ENCODE assay signal across 1 cellular context in the genomic region with DNA sequence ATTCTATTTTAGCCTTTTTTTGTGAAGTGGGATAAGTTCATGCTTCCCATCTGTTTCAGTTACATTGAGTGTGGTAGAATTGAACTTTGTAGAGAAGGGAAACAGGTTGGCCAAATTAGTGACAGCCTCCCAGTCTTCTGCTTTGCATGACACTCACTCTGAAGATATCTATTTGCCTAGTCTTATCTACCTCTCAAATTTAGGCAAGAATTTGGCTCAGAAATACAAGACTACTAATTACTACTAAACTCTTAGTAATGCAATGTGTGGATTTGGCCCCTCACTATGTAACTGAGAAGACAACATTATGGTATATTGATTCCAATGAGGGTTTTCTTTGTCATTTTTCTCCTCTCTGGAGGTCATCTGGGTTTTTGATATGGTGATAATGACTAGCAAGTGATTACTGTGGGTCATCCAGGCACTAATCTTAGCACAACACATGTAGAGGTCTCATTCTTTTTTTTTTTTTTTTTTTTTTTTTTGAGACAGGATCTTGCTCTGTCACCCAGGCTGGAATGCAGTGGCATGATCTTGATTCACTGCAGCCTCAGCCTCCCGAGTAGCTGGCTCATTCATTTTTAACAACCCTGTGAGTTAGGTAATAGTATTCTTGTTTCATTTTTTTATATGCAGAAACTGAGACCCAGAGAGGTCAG.
TF ChIP-seq lines count a peak whose summit lies in the region.

No MANE protein-coding gene starts in this region.

TF ChIP-seq in K562, 482 proteins besides CTCF, POLR2A, EP300 and RAD21 (continued from another document and continues in another):
- TF ChIP-seq ZBTB1 (CRISPR knock-in tag; IDR thresholded peaks at IDR 0.05; ENCODE audit: borderline replicate concordance, low read depth) (no peak), JUND (IDR thresholded peaks at IDR 0.05; ENCODE audit: borderline replicate concordance, low read depth, low read length) (peak; percentile 61; the same call in 1 of the 2 replicates), JUND (tag; IDR thresholded peaks at IDR 0.05; ENCODE audit: borderline replicate concordance, low read depth, low read length) (peak; percentile 30; the same call in 1 of the 3 replicates), BHLHE40 (IDR thresholded peaks at IDR 0.05; ENCODE audit: low read length) (no peak), MCM2 (IDR thresholded peaks at IDR 0.05; ENCODE audit: low read depth) (no peak), SP1 (CRISPR knock-in tag; IDR thresholded peaks at IDR 0.05) (no peak), NFXL1 (CRISPR knock-in tag; IDR thresholded peaks at IDR 0.05) (no peak), MAZ (CRISPR knock-in tag; conservative IDR thresholded peaks at IDR 0.05 in 1 of 2, IDR thresholded peaks at IDR 0.05 in 1 of 2) (no peak), ZNF134 (CRISPR knock-in tag; conservative IDR thresholded peaks at IDR 0.05) (no peak), ZNF764 (CRISPR knock-in tag; IDR thresholded peaks at IDR 0.05; ENCODE audit: low read depth) (no peak), CXXC5 (CRISPR knock-in tag; IDR thresholded peaks at IDR 0.05) (0 out of 2 replicates have a peak, but pooled peaks have one; percentile 12), SRSF7 (optimal IDR thresholded peaks at IDR 0.05; ENCODE audit: low read depth, low read length) (no peak), YBX1 (IDR thresholded peaks at IDR 0.05) (no peak), IRF2 (CRISPR knock-in tag; IDR thresholded peaks at IDR 0.05) (no peak), ZNF263 (CRISPR knock-in tag; IDR thresholded peaks at IDR 0.05; ENCODE audit: borderline replicate concordance) (no peak), RFX7 (CRISPR knock-in tag; IDR thresholded peaks at IDR 0.05) (no peak), NFATC3 (IDR thresholded peaks at IDR 0.05) (no peak), ZNF785 (CRISPR knock-in tag; IDR thresholded peaks at IDR 0.05) (no peak), TBP (optimal IDR thresholded peaks at IDR 0.05; ENCODE audit: low read depth, low read length) (no peak), CHD4 (IDR thresholded peaks at IDR 0.05; ENCODE audit: insufficient read depth, insufficient replicate concordance, low read depth, low read length, poor library complexity, severe bottlenecking) (no peak), ZNF766 (CRISPR knock-in tag; conservative IDR thresholded peaks at IDR 0.05) (no peak), FOXP1 (CRISPR knock-in tag; IDR thresholded peaks at IDR 0.05) (no peak), FOXJ3 (CRISPR knock-in tag; IDR thresholded peaks at IDR 0.05) (no peak), ZNF644 (tag; IDR thresholded peaks at IDR 0.05; ENCODE audit: low read depth) (no peak), SMAD3 (CRISPR knock-in tag; conservative IDR thresholded peaks at IDR 0.05) (no peak), RB1 (IDR thresholded peaks at IDR 0.05; ENCODE audit: low read depth) (no peak), PHF8 (IDR thresholded peaks at IDR 0.05; ENCODE audit: borderline replicate concordance, low read length) (no peak), FOXJ2 (tag; IDR thresholded peaks at IDR 0.05) (0 out of 2 replicates have a peak, but pooled peaks have one; percentile 34)
- TF ChIP-seq, protein P1, sequence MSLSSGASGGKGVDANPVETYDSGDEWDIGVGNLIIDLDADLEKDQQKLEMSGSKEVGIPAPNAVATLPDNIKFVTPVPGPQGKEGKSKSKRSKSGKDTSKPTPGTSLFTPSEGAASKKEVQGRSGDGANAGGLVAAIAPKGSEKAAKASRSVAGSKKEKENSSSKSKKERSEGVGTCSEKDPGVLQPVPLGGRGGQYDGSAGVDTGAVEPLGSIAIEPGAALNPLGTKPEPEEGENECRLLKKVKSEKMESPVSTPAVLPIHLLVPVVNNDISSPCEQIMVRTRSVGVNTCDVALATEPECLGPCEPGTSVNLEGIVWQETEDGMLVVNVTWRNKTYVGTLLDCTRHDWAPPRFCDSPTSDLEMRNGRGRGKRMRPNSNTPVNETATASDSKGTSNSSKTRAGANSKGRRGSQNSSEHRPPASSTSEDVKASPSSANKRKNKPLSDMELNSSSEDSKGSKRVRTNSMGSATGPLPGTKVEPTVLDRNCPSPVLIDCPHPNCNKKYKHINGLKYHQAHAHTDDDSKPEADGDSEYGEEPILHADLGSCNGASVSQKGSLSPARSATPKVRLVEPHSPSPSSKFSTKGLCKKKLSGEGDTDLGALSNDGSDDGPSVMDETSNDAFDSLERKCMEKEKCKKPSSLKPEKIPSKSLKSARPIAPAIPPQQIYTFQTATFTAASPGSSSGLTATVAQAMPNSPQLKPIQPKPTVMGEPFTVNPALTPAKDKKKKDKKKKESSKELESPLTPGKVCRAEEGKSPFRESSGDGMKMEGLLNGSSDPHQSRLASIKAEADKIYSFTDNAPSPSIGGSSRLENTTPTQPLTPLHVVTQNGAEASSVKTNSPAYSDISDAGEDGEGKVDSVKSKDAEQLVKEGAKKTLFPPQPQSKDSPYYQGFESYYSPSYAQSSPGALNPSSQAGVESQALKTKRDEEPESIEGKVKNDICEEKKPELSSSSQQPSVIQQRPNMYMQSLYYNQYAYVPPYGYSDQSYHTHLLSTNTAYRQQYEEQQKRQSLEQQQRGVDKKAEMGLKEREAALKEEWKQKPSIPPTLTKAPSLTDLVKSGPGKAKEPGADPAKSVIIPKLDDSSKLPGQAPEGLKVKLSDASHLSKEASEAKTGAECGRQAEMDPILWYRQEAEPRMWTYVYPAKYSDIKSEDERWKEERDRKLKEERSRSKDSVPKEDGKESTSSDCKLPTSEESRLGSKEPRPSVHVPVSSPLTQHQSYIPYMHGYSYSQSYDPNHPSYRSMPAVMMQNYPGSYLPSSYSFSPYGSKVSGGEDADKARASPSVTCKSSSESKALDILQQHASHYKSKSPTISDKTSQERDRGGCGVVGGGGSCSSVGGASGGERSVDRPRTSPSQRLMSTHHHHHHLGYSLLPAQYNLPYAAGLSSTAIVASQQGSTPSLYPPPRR (CRISPR knock-in tag; IDR thresholded peaks at IDR 0.05; ENCODE audit: borderline replicate concordance) = no peak
- TF ChIP-seq, protein P2, sequence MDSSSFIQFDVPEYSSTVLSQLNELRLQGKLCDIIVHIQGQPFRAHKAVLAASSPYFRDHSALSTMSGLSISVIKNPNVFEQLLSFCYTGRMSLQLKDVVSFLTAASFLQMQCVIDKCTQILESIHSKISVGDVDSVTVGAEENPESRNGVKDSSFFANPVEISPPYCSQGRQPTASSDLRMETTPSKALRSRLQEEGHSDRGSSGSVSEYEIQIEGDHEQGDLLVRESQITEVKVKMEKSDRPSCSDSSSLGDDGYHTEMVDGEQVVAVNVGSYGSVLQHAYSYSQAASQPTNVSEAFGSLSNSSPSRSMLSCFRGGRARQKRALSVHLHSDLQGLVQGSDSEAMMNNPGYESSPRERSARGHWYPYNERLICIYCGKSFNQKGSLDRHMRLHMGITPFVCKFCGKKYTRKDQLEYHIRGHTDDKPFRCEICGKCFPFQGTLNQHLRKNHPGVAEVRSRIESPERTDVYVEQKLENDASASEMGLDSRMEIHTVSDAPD (CRISPR knock-in tag; IDR thresholded peaks at IDR 0.05) = no peak
- TF ChIP-seq, protein P3, sequence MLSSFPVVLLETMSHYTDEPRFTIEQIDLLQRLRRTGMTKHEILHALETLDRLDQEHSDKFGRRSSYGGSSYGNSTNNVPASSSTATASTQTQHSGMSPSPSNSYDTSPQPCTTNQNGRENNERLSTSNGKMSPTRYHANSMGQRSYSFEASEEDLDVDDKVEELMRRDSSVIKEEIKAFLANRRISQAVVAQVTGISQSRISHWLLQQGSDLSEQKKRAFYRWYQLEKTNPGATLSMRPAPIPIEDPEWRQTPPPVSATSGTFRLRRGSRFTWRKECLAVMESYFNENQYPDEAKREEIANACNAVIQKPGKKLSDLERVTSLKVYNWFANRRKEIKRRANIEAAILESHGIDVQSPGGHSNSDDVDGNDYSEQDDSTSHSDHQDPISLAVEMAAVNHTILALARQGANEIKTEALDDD (IDR thresholded peaks at IDR 0.05) = peak; percentile 81
- TF ChIP-seq, protein P4, sequence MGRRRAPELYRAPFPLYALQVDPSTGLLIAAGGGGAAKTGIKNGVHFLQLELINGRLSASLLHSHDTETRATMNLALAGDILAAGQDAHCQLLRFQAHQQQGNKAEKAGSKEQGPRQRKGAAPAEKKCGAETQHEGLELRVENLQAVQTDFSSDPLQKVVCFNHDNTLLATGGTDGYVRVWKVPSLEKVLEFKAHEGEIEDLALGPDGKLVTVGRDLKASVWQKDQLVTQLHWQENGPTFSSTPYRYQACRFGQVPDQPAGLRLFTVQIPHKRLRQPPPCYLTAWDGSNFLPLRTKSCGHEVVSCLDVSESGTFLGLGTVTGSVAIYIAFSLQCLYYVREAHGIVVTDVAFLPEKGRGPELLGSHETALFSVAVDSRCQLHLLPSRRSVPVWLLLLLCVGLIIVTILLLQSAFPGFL (CRISPR knock-in tag; IDR thresholded peaks at IDR 0.05) = no peak
- TF ChIP-seq, protein P5, sequence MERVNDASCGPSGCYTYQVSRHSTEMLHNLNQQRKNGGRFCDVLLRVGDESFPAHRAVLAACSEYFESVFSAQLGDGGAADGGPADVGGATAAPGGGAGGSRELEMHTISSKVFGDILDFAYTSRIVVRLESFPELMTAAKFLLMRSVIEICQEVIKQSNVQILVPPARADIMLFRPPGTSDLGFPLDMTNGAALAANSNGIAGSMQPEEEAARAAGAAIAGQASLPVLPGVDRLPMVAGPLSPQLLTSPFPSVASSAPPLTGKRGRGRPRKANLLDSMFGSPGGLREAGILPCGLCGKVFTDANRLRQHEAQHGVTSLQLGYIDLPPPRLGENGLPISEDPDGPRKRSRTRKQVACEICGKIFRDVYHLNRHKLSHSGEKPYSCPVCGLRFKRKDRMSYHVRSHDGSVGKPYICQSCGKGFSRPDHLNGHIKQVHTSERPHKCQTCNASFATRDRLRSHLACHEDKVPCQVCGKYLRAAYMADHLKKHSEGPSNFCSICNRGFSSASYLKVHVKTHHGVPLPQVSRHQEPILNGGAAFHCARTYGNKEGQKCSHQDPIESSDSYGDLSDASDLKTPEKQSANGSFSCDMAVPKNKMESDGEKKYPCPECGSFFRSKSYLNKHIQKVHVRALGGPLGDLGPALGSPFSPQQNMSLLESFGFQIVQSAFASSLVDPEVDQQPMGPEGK (CRISPR knock-in tag; IDR thresholded peaks at IDR 0.05; ENCODE audit: borderline replicate concordance) = no peak
- TF ChIP-seq, protein P6, sequence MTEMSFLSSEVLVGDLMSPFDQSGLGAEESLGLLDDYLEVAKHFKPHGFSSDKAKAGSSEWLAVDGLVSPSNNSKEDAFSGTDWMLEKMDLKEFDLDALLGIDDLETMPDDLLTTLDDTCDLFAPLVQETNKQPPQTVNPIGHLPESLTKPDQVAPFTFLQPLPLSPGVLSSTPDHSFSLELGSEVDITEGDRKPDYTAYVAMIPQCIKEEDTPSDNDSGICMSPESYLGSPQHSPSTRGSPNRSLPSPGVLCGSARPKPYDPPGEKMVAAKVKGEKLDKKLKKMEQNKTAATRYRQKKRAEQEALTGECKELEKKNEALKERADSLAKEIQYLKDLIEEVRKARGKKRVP (CRISPR knock-in tag; IDR thresholded peaks at IDR 0.05) = no peak
- TF ChIP-seq, protein P7, sequence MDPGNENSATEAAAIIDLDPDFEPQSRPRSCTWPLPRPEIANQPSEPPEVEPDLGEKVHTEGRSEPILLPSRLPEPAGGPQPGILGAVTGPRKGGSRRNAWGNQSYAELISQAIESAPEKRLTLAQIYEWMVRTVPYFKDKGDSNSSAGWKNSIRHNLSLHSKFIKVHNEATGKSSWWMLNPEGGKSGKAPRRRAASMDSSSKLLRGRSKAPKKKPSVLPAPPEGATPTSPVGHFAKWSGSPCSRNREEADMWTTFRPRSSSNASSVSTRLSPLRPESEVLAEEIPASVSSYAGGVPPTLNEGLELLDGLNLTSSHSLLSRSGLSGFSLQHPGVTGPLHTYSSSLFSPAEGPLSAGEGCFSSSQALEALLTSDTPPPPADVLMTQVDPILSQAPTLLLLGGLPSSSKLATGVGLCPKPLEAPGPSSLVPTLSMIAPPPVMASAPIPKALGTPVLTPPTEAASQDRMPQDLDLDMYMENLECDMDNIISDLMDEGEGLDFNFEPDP (CRISPR knock-in tag; IDR thresholded peaks at IDR 0.05) = no peak
- TF ChIP-seq, protein P8, sequence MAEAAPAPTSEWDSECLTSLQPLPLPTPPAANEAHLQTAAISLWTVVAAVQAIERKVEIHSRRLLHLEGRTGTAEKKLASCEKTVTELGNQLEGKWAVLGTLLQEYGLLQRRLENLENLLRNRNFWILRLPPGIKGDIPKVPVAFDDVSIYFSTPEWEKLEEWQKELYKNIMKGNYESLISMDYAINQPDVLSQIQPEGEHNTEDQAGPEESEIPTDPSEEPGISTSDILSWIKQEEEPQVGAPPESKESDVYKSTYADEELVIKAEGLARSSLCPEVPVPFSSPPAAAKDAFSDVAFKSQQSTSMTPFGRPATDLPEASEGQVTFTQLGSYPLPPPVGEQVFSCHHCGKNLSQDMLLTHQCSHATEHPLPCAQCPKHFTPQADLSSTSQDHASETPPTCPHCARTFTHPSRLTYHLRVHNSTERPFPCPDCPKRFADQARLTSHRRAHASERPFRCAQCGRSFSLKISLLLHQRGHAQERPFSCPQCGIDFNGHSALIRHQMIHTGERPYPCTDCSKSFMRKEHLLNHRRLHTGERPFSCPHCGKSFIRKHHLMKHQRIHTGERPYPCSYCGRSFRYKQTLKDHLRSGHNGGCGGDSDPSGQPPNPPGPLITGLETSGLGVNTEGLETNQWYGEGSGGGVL (CRISPR knock-in tag; IDR thresholded peaks at IDR 0.05) = no peak
- TF ChIP-seq, protein P9, sequence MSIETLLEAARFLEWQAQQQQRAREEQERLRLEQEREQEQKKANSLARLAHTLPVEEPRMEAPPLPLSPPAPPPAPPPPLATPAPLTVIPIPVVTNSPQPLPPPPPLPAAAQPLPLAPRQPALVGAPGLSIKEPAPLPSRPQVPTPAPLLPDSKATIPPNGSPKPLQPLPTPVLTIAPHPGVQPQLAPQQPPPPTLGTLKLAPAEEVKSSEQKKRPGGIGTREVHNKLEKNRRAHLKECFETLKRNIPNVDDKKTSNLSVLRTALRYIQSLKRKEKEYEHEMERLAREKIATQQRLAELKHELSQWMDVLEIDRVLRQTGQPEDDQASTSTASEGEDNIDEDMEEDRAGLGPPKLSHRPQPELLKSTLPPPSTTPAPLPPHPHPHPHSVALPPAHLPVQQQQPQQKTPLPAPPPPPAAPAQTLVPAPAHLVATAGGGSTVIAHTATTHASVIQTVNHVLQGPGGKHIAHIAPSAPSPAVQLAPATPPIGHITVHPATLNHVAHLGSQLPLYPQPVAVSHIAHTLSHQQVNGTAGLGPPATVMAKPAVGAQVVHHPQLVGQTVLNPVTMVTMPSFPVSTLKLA (conservative IDR thresholded peaks at IDR 0.05) = no peak
